1 cellular context compared by ENCODE assay signal in the genomic region with DNA sequence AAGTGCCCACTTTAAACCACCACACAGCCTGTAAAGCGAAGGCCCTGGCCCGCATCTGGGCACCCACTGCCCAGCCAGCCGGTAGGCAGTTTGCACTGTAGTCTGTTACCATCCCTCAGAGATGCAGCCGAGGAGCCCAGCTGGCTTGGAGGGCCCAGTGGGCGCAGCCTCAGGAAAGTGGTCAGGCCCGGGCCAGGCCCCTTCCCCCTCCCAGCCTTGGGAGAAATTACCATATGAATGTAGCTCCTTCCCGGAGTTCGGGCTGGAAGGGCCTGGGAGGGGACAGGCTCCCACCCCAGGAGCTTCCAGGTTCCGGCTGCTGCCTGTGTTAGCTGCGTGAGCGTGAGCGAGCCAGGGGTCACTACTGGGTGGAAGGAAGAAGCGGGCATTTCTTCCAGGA.
TF ChIP-seq lines count a peak whose summit lies in the region.

No MANE protein-coding gene starts in this region.

TF ChIP-seq in WTC11, 78 proteins besides CTCF, POLR2A, EP300 and RAD21 (continued from another document):
- TF ChIP-seq, protein P1, sequence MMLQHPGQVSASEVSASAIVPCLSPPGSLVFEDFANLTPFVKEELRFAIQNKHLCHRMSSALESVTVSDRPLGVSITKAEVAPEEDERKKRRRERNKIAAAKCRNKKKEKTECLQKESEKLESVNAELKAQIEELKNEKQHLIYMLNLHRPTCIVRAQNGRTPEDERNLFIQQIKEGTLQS (CRISPR knock-in tag; conservative IDR thresholded peaks at IDR 0.05) = no peak
- TF ChIP-seq, protein P2, sequence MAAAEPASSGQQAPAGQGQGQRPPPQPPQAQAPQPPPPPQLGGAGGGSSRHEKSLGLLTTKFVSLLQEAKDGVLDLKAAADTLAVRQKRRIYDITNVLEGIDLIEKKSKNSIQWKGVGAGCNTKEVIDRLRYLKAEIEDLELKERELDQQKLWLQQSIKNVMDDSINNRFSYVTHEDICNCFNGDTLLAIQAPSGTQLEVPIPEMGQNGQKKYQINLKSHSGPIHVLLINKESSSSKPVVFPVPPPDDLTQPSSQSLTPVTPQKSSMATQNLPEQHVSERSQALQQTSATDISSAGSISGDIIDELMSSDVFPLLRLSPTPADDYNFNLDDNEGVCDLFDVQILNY (CRISPR knock-in tag; IDR thresholded peaks at IDR 0.05) = no peak
- TF ChIP-seq, protein P3, sequence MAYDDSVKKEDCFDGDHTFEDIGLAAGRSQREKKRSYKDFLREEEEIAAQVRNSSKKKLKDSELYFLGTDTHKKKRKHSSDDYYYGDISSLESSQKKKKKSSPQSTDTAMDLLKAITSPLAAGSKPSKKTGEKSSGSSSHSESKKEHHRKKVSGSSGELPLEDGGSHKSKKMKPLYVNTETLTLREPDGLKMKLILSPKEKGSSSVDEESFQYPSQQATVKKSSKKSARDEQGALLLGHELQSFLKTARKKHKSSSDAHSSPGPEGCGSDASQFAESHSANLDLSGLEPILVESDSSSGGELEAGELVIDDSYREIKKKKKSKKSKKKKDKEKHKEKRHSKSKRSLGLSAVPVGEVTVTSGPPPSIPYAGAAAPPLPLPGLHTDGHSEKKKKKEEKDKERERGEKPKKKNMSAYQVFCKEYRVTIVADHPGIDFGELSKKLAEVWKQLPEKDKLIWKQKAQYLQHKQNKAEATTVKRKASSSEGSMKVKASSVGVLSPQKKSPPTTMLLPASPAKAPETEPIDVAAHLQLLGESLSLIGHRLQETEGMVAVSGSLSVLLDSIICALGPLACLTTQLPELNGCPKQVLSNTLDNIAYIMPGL (CRISPR knock-in tag; IDR thresholded peaks at IDR 0.05) = no peak
- no peak for TF ChIP-seq ZNF416 (CRISPR knock-in tag; IDR thresholded peaks at IDR 0.05)
- TF ChIP-seq OVOL2 (CRISPR knock-in tag; IDR thresholded peaks at IDR 0.05; ENCODE audit: borderline replicate concordance) = no peak
- TF ChIP-seq ZNF219 (CRISPR knock-in tag; IDR thresholded peaks at IDR 0.05; ENCODE audit: borderline replicate concordance) = peak; percentile 72; the same call in 1 of the 2 replicates
- no peak for TF ChIP-seq CREB1 (CRISPR knock-in tag; IDR thresholded peaks at IDR 0.05)
- TF ChIP-seq ETV6 (CRISPR knock-in tag; IDR thresholded peaks at IDR 0.05) = peak; percentile 84; the same call in 1 of the 2 replicates
- no peak for TF ChIP-seq EMX1 (CRISPR knock-in tag; IDR thresholded peaks at IDR 0.05)
- TF ChIP-seq, protein P4, sequence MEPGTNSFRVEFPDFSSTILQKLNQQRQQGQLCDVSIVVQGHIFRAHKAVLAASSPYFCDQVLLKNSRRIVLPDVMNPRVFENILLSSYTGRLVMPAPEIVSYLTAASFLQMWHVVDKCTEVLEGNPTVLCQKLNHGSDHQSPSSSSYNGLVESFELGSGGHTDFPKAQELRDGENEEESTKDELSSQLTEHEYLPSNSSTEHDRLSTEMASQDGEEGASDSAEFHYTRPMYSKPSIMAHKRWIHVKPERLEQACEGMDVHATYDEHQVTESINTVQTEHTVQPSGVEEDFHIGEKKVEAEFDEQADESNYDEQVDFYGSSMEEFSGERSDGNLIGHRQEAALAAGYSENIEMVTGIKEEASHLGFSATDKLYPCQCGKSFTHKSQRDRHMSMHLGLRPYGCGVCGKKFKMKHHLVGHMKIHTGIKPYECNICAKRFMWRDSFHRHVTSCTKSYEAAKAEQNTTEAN (CRISPR knock-in tag; IDR thresholded peaks at IDR 0.05) = peak; percentile 80; the same call in 1 of the 2 replicates
- TF ChIP-seq RELA (CRISPR knock-in tag; IDR thresholded peaks at IDR 0.05; ENCODE audit: borderline replicate concordance) = no peak
- TF ChIP-seq, protein P5, sequence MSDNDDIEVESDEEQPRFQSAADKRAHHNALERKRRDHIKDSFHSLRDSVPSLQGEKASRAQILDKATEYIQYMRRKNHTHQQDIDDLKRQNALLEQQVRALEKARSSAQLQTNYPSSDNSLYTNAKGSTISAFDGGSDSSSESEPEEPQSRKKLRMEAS (CRISPR knock-in tag; IDR thresholded peaks at IDR 0.05) = peak; percentile 63; the same call in 1 of the 2 replicates
- no peak for TF ChIP-seq ATF1 (CRISPR knock-in tag; IDR thresholded peaks at IDR 0.05)
- TF ChIP-seq RORB (CRISPR knock-in tag; IDR thresholded peaks at IDR 0.05) = no peak
- no peak for TF ChIP-seq KAT7 (CRISPR knock-in tag; IDR thresholded peaks at IDR 0.05; ENCODE audit: borderline replicate concordance)
- TF ChIP-seq, protein P6, sequence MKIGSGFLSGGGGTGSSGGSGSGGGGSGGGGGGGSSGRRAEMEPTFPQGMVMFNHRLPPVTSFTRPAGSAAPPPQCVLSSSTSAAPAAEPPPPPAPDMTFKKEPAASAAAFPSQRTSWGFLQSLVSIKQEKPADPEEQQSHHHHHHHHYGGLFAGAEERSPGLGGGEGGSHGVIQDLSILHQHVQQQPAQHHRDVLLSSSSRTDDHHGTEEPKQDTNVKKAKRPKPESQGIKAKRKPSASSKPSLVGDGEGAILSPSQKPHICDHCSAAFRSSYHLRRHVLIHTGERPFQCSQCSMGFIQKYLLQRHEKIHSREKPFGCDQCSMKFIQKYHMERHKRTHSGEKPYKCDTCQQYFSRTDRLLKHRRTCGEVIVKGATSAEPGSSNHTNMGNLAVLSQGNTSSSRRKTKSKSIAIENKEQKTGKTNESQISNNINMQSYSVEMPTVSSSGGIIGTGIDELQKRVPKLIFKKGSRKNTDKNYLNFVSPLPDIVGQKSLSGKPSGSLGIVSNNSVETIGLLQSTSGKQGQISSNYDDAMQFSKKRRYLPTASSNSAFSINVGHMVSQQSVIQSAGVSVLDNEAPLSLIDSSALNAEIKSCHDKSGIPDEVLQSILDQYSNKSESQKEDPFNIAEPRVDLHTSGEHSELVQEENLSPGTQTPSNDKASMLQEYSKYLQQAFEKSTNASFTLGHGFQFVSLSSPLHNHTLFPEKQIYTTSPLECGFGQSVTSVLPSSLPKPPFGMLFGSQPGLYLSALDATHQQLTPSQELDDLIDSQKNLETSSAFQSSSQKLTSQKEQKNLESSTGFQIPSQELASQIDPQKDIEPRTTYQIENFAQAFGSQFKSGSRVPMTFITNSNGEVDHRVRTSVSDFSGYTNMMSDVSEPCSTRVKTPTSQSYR (CRISPR knock-in tag; IDR thresholded peaks at IDR 0.05) = 0 out of 2 replicates have a peak, but pooled peaks have one; percentile 47
- TF ChIP-seq MYBL2 (CRISPR knock-in tag; IDR thresholded peaks at IDR 0.05) = no peak
- TF ChIP-seq PRRX2 (CRISPR knock-in tag; IDR thresholded peaks at IDR 0.05) = no peak
- TF ChIP-seq, protein P7, sequence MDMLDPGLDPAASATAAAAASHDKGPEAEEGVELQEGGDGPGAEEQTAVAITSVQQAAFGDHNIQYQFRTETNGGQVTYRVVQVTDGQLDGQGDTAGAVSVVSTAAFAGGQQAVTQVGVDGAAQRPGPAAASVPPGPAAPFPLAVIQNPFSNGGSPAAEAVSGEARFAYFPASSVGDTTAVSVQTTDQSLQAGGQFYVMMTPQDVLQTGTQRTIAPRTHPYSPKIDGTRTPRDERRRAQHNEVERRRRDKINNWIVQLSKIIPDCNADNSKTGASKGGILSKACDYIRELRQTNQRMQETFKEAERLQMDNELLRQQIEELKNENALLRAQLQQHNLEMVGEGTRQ (CRISPR knock-in tag; IDR thresholded peaks at IDR 0.05) = 0 out of 2 replicates have a peak, but pooled peaks have one; percentile 6
- no peak for TF ChIP-seq JAZF1 (CRISPR knock-in tag; IDR thresholded peaks at IDR 0.05)
- no peak for TF ChIP-seq GTF2I (CRISPR knock-in tag; conservative IDR thresholded peaks at IDR 0.05)
- TF ChIP-seq, protein P8, sequence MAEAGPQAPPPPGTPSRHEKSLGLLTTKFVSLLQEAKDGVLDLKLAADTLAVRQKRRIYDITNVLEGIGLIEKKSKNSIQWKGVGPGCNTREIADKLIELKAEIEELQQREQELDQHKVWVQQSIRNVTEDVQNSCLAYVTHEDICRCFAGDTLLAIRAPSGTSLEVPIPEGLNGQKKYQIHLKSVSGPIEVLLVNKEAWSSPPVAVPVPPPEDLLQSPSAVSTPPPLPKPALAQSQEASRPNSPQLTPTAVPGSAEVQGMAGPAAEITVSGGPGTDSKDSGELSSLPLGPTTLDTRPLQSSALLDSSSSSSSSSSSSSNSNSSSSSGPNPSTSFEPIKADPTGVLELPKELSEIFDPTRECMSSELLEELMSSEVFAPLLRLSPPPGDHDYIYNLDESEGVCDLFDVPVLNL (CRISPR knock-in tag; IDR thresholded peaks at IDR 0.05; ENCODE audit: borderline replicate concordance, low read depth) = no peak
- no peak for TF ChIP-seq ZNF396 (CRISPR knock-in tag; IDR thresholded peaks at IDR 0.05; ENCODE audit: borderline replicate concordance)
- TF ChIP-seq, protein P9, sequence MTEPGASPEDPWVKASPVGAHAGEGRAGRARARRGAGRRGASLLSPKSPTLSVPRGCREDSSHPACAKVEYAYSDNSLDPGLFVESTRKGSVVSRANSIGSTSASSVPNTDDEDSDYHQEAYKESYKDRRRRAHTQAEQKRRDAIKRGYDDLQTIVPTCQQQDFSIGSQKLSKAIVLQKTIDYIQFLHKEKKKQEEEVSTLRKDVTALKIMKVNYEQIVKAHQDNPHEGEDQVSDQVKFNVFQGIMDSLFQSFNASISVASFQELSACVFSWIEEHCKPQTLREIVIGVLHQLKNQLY (CRISPR knock-in tag; IDR thresholded peaks at IDR 0.05) = no peak
- no peak for TF ChIP-seq NR3C1 (CRISPR knock-in tag; conservative IDR thresholded peaks at IDR 0.05; ENCODE audit: low read depth)
- no peak for TF ChIP-seq ELF4 (CRISPR knock-in tag; IDR thresholded peaks at IDR 0.05; ENCODE audit: low read depth)
- TF ChIP-seq, protein P10, sequence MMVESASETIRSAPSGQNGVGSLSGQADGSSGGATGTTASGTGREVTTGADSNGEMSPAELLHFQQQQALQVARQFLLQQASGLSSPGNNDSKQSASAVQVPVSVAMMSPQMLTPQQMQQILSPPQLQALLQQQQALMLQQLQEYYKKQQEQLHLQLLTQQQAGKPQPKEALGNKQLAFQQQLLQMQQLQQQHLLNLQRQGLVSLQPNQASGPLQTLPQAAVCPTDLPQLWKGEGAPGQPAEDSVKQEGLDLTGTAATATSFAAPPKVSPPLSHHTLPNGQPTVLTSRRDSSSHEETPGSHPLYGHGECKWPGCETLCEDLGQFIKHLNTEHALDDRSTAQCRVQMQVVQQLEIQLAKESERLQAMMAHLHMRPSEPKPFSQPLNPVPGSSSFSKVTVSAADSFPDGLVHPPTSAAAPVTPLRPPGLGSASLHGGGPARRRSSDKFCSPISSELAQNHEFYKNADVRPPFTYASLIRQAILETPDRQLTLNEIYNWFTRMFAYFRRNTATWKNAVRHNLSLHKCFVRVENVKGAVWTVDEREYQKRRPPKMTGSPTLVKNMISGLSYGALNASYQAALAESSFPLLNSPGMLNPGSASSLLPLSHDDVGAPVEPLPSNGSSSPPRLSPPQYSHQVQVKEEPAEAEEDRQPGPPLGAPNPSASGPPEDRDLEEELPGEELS (CRISPR knock-in tag; IDR thresholded peaks at IDR 0.05) = no peak
- no peak for TF ChIP-seq CREM (CRISPR knock-in tag; IDR thresholded peaks at IDR 0.05)
- TF ChIP-seq TEAD1 (CRISPR knock-in tag; IDR thresholded peaks at IDR 0.05) = peak; percentile 60
- TF ChIP-seq NFYB (CRISPR knock-in tag; conservative IDR thresholded peaks at IDR 0.05; ENCODE audit: low read depth) = no peak
